ENCODE assay signal across 8 cellular contexts in genomic region chr17:38444151-38444550, GRCh38. TPM values are rescaled to one million over a fixed set of nuclear protein-coding genes. Genes with fewer than 3 reads are reported as not detected.
A peak's percentile ranks its signal among the peaks of the same experiment; 100 is the strongest.
DNase-seq lines count a peak whose midpoint lies in the region; ATAC-seq and TF ChIP-seq lines count a peak whose summit lies in the region.

No MANE protein-coding gene starts in this region.

- peak; percentile 76 for ATAC-seq in activated T-helper 17 cell treated with anti-CD3 and anti-CD28 coated beads, Interleukin-2, amount 50 U/mL, for 72 hours (replicated peaks)

- 0 to 16% methylated on average over 5 to 14 of the region's 14 CpGs for WGBS in transverse colon (ENCODE audit: low coverage in 1 of 2), 2 donors

- peaks cover 3 to 28% (median 18%) of the 10 kb centered on the region in 4 donors for H3K4me1 ChIP-seq in transverse colon

- no peak overlapping the region for H3K27ac Mint-ChIP-seq in activated T-helper 17 cell treated with anti-CD3 and anti-CD28 coated beads, Interleukin-2, amount 50 U/mL, for 72 hours
- peak overlapping the region; percentile 23 for H3K27ac Mint-ChIP-seq in osteocyte (ENCODE audit: unreplicated experiment)

- no peaks in the 10 kb centered on the region for H3K4me1 Mint-ChIP-seq in activated T-helper 17 cell treated with anti-CD3 and anti-CD28 coated beads, Interleukin-2, amount 50 U/mL, for 72 hours
- H3K4me1 Mint-ChIP-seq in osteocyte (ENCODE audit: unreplicated experiment): peaks cover 63% of the 10 kb centered on the region

- in situ Hi-C loops in transverse colon (cut with MboI; ENCODE audit: low pct_ligation_motif_present in 1 of 4, low pct_unique_long_range_greater_than_20kb in 1 of 4, low sequenced_read_pairs in 3 of 4): no loop called here

- H3K36me3 ChIP-seq in transverse colon: no peaks in the 10 kb centered on the region

- intact Hi-C loops in transverse colon (cut with DNase I; ENCODE audit: low total_unique reads): loop anchor here (5.0 kb wide), 1 partner anchor 43 kb away; no protein-coding TSS in a partner anchor

- H3K4me3 ChIP-seq in foreskin fibroblast (ENCODE audit: low read depth in 1 of 2, low read length in 2 of 2) (no peak overlapping the region), transverse colon (no peak overlapping the region)

- H3K4me3 Mint-ChIP-seq in activated T-helper 17 cell treated with anti-CD3 and anti-CD28 coated beads, Interleukin-2, amount 50 U/mL, for 72 hours: no peak overlapping the region
- H3K4me3 Mint-ChIP-seq in osteocyte (ENCODE audit: unreplicated experiment): peak overlapping the region; percentile 14

- peak overlapping the region in 2 of 4 donors; percentile 14 to 25 for H3K27ac ChIP-seq in transverse colon

- no peak for TF ChIP-seq POLR2A in transverse colon (IDR thresholded peaks at IDR 0.05)

- no peaks in the 10 kb centered on the region for H3K9me3 Mint-ChIP-seq in activated T-helper 17 cell treated with anti-CD3 and anti-CD28 coated beads, Interleukin-2, amount 50 U/mL, for 72 hours
- H3K9me3 Mint-ChIP-seq in osteocyte (ENCODE audit: unreplicated experiment): no peaks in the 10 kb centered on the region

- H3K27me3 Mint-ChIP-seq in activated T-helper 17 cell treated with anti-CD3 and anti-CD28 coated beads, Interleukin-2, amount 50 U/mL, for 72 hours: peaks cover 9% of the 10 kb centered on the region
- no peaks in the 10 kb centered on the region for H3K27me3 Mint-ChIP-seq in osteocyte (ENCODE audit: unreplicated experiment)

- DNase-seq in DMS 273 (lab: John Stamatoyannopoulos, UW; ENCODE audit: unreplicated experiment) (peak; percentile 92), HuH-7.5 (ENCODE audit: low spot score) (peak; percentile 84), foreskin fibroblast (peak; percentile 56 to 89), osteocyte (ENCODE audit: extremely low spot score, unreplicated experiment) (no peak), transverse colon (peak; percentile 61), cortex of kidney (lab: John Stamatoyannopoulos, UW) (no peak)

- TF ChIP-seq EP300 in transverse colon (IDR thresholded peaks at IDR 0.05; ENCODE audit: low read depth): no peak

- peak; percentile 91 for TF ChIP-seq CTCF in foreskin fibroblast (IDR thresholded peaks at IDR 0.05; ENCODE audit: low read depth, low read length)
- TF ChIP-seq CTCF in osteocyte (IDR thresholded peaks at IDR 0.05): peak; percentile 94
- TF ChIP-seq CTCF in transverse colon (IDR thresholded peaks at IDR 0.05): peak; percentile 68 to 85 (median 76)

- H3K9me3 ChIP-seq in transverse colon: no peaks in the 10 kb centered on the region

- no peaks in the 10 kb centered on the region for H3K27me3 ChIP-seq in transverse colon

- no peaks in the 10 kb centered on the region for H3K36me3 Mint-ChIP-seq in activated T-helper 17 cell treated with anti-CD3 and anti-CD28 coated beads, Interleukin-2, amount 50 U/mL, for 72 hours (ENCODE audit: low read depth)
- H3K36me3 Mint-ChIP-seq in osteocyte (ENCODE audit: unreplicated experiment): no peaks in the 10 kb centered on the region

TF ChIP-seq in PFSK-1, 5 proteins besides CTCF, POLR2A, EP300 and RAD21:
- TF ChIP-seq TAF1 (IDR thresholded peaks at IDR 0.05; ENCODE audit: borderline replicate concordance, insufficient read depth, low read length) (no peak), FOXP2 (optimal IDR thresholded peaks at IDR 0.05; ENCODE audit: borderline replicate concordance, extremely low read depth, extremely low read length, insufficient read depth) (peak; percentile 68), POLR2AphosphoS5 (IDR thresholded peaks at IDR 0.05; ENCODE audit: low read depth, low read length) (no peak)
- TF ChIP-seq, protein P1, sequence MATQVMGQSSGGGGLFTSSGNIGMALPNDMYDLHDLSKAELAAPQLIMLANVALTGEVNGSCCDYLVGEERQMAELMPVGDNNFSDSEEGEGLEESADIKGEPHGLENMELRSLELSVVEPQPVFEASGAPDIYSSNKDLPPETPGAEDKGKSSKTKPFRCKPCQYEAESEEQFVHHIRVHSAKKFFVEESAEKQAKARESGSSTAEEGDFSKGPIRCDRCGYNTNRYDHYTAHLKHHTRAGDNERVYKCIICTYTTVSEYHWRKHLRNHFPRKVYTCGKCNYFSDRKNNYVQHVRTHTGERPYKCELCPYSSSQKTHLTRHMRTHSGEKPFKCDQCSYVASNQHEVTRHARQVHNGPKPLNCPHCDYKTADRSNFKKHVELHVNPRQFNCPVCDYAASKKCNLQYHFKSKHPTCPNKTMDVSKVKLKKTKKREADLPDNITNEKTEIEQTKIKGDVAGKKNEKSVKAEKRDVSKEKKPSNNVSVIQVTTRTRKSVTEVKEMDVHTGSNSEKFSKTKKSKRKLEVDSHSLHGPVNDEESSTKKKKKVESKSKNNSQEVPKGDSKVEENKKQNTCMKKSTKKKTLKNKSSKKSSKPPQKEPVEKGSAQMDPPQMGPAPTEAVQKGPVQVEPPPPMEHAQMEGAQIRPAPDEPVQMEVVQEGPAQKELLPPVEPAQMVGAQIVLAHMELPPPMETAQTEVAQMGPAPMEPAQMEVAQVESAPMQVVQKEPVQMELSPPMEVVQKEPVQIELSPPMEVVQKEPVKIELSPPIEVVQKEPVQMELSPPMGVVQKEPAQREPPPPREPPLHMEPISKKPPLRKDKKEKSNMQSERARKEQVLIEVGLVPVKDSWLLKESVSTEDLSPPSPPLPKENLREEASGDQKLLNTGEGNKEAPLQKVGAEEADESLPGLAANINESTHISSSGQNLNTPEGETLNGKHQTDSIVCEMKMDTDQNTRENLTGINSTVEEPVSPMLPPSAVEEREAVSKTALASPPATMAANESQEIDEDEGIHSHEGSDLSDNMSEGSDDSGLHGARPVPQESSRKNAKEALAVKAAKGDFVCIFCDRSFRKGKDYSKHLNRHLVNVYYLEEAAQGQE (IDR thresholded peaks at IDR 0.05; ENCODE audit: insufficient read depth in 1 of 2, low read depth in 2 of 2, low read length in 2 of 2): 0 out of 4 replicates have a peak, but pooled peaks have one; percentile 4 to 9

RNA-seq across cellular contexts. Expression of gene ARHGAP23, which starts 15.9 kb away (rescaled TPM):
- polyA plus RNA-seq in PFSK-1 (2012; ENCODE audit: insufficient read length, low read depth): 1.5 TPM
- 1 to 10 TPM in 1 of 2 donors, under 1 TPM in 1; 0.69 to 2.2 TPM for total RNA-seq in activated T-helper 17 cell treated with anti-CD3 and anti-CD28 coated beads, Interleukin-2, amount 50 U/mL, for 72 hours
- total RNA-seq in osteocyte: 165 and 177 TPM in 2 replicates
- total RNA-seq in transverse colon: 10 to 100 TPM in 3 of 4 donors, 1 to 10 TPM in 1; 4.5 to 21.7 (median 17.0) TPM

Comparison
In these comparisons a context has a peak if more than half of its experiments do, and no peak if none do; other contexts are left out.
1. DNase-seq: peak in DMS 273 (single experiment), HuH-7.5 (single experiment), foreskin fibroblast (2 of 2) and transverse colon (single experiment); none in osteocyte (single experiment) and cortex of kidney (single experiment).
2. Peak in every context shown above with its lines, with median percentiles within 50 percentile points of each other: CTCF ChIP-seq.